In genomic region chr20:62927128-62927705, GRCh38 we compare ENCODE assay signal across 8 cellular contexts. TPM values are rescaled to one million over a fixed set of nuclear protein-coding genes. Genes with fewer than 3 reads are reported as not detected.
DNase-seq lines count a peak whose midpoint lies in the region; ATAC-seq and TF ChIP-seq lines count a peak whose summit lies in the region.

No MANE protein-coding gene starts in this region.

- H3K9me3 Mint-ChIP-seq in natural killer cell = no peaks in the 10 kb centered on the region

- no peak overlapping the region for H2AFZ ChIP-seq in Karpas-422 (ENCODE audit: low read length)

- peak overlapping the region; percentile 87 for H3K4me3 ChIP-seq in AG10803 (ENCODE audit: low read length)
- peak overlapping the region; percentile 97 for H3K4me3 ChIP-seq in Karpas-422 (ENCODE audit: low read length)
- H3K4me3 ChIP-seq in colonic mucosa = peak overlapping the region; percentile 98

- H3K4me2 ChIP-seq in Karpas-422 (ENCODE audit: low read depth, low read length, poor library complexity, severe bottlenecking) = peak overlapping the region; percentile 94

- TF ChIP-seq CTCF in AG10803 (conservative IDR thresholded peaks at IDR 0.05; ENCODE audit: low read length) = no peak
- TF ChIP-seq CTCF in colonic mucosa (IDR thresholded peaks at IDR 0.05) = no peak
- TF ChIP-seq CTCF in natural killer cell (IDR thresholded peaks at IDR 0.05) = no peak
- TF ChIP-seq CTCF in foreskin keratinocyte (conservative IDR thresholded peaks at IDR 0.05) = no peak

- H3K27me3 ChIP-seq in Karpas-422 (ENCODE audit: low read length) (no peaks in the 10 kb centered on the region), colonic mucosa (no peaks in the 10 kb centered on the region), foreskin keratinocyte (no peaks in the 10 kb centered on the region)

- H3K27me3 Mint-ChIP-seq in natural killer cell (ENCODE audit: low read depth in 2 of 2) = no peaks in the 10 kb centered on the region

- H3K36me3 Mint-ChIP-seq in natural killer cell = no peaks in the 10 kb centered on the region

- peaks cover 30% of the 10 kb centered on the region for H4K20me1 ChIP-seq in Karpas-422 (ENCODE audit: insufficient read depth, low read depth, low read length)

- intact Hi-C loops in colonic mucosa (cut with DNase I) = no loop called here
- intact Hi-C loops in natural killer cell (cut with micrococcal nuclease) = loop anchor here (2.0 to 5.0 kb wide), 2 partner anchors 26 to 65 kb away; partner anchors contain the start of gene TCFL5

- H3K79me2 ChIP-seq in Karpas-422 (ENCODE audit: low read length) = peaks cover 94% of the 10 kb centered on the region

- H3K4me1 ChIP-seq in Karpas-422 (ENCODE audit: low read length) (peaks cover 80% of the 10 kb centered on the region), colonic mucosa (peaks cover 41% of the 10 kb centered on the region), foreskin keratinocyte (peaks cover 11% of the 10 kb centered on the region)

- DNase-seq in AG10803 (ENCODE audit: low read depth) (no peak), Karpas-422 (no peak), colonic mucosa (no peak), natural killer cell (no peak), NCI-H146 treated with DMSO at 0.1 percent for 48 hours (lab: John Stamatoyannopoulos, UW; ENCODE audit: unreplicated experiment) (no peak), foreskin keratinocyte (no peak)
- DNase-seq in stimulated activated CD4-positive, alpha-beta T cell treated with anti-CD3 and anti-CD28 coated beads, Interleukin-4, amount 100 ng/mL, for 4 hours = no peak
- no peak for DNase-seq in activated CD8-positive, alpha-beta memory T cell treated with anti-CD3 and anti-CD28 coated beads for 24 hours

- H3K27ac Mint-ChIP-seq in natural killer cell = peak overlapping the region; percentile 90 to 95

- H3K9me3 ChIP-seq in Karpas-422 (ENCODE audit: low read length) = no peaks in the 10 kb centered on the region
- no peaks in the 10 kb centered on the region for H3K9me3 ChIP-seq in colonic mucosa

- H3K9me2 ChIP-seq in Karpas-422 (replicated peaks; ENCODE audit: insufficient read depth, low read length) = no peaks in the 10 kb centered on the region

- peak overlapping the region; percentile 62; the same call in 1 of the 2 replicates for H3K27ac ChIP-seq in Karpas-422 (ENCODE audit: low read length)
- peak overlapping the region; percentile 97 for H3K27ac ChIP-seq in colonic mucosa
- no peak overlapping the region for H3K27ac ChIP-seq in foreskin keratinocyte

- H3K36me3 ChIP-seq in Karpas-422 (ENCODE audit: insufficient read depth, low read length) (no peaks in the 10 kb centered on the region), colonic mucosa (no peaks in the 10 kb centered on the region)

- H3K4me1 Mint-ChIP-seq in natural killer cell = peaks cover 50 to 64% of the 10 kb centered on the region in 2 donors

- peak overlapping the region; percentile 94 for H3K4me3 Mint-ChIP-seq in natural killer cell

- no peak for ATAC-seq in natural killer cell
- ATAC-seq in foreskin keratinocyte = no peak

- H3K9ac ChIP-seq in Karpas-422 (ENCODE audit: low read length) (peak overlapping the region; percentile 99), colonic mucosa (ENCODE audit: low read depth in 2 of 2, low read length in 2 of 2) (peak overlapping the region; percentile 88 to 97)

RNA-seq across cellular contexts. Expression of gene DIDO1, which starts 0.9 kb away (rescaled TPM):
- total RNA-seq in Karpas-422 (2014; rRNA removed; shearing (Covaris generic); ENCODE audit: low replicate concordance) = 35.4 and 43.4 TPM in 2 replicates
- total RNA-seq in colonic mucosa = 10 to 100 TPM; 41.4 to 50.4 TPM
- 100 to 1,000 TPM in 1 of 3 donors, 10 to 100 TPM in 2; 79.5 to 116 (median 83.4) TPM for total RNA-seq in natural killer cell
- 34.0 and 34.2 TPM in 2 replicates for total RNA-seq in foreskin keratinocyte
- 11.0 and 12.3 TPM in 2 replicates for polyA plus RNA-seq in foreskin keratinocyte

RNA-seq across cellular contexts. Expression of gene GID8, which starts 10.7 kb away (rescaled TPM):
- total RNA-seq in Karpas-422 (2014; rRNA removed; shearing (Covaris generic); ENCODE audit: low replicate concordance) = 31.3 and 48.2 TPM in 2 replicates
- total RNA-seq in colonic mucosa (10 to 100 TPM; 37.3 to 40.4 TPM), natural killer cell (10 to 100 TPM; 45.1 to 60.1 (median 53.1) TPM), foreskin keratinocyte (25.5 and 26.9 TPM in 2 replicates)
- polyA plus RNA-seq in foreskin keratinocyte = 16.2 and 18.2 TPM in 2 replicates

RNA-seq across cellular contexts. Expression of gene SLC17A9, which starts 25.3 kb away (rescaled TPM):
- total RNA-seq in Karpas-422 (2014; rRNA removed; shearing (Covaris generic); ENCODE audit: low replicate concordance) = 15.9 and 22.1 TPM in 2 replicates
- 10 to 100 TPM; 23.1 to 54.7 TPM for total RNA-seq in colonic mucosa
- total RNA-seq in natural killer cell = 10 to 100 TPM; 22.3 to 24.0 (median 23.8) TPM
- total RNA-seq in foreskin keratinocyte = 0.25 and 0.34 TPM in 2 replicates
- polyA plus RNA-seq in foreskin keratinocyte = 0.29 and 0.33 TPM in 2 replicates

Comparison
In these comparisons a context has a peak if more than half of its experiments do, and no peak if none do; other contexts are left out.
1. RNA of gene SLC17A9, which starts 25.3 kb away (total RNA-seq): 23.1 to 54.7 TPM in colonic mucosa, 22.3 to 24.0 TPM in natural killer cell and 15.9 to 22.1 TPM in Karpas-422; 0.25 to 0.34 TPM in foreskin keratinocyte; every median in the first group is over 10 times any median in the second.
2. Peak in every context shown above with its lines, with median percentiles within 50 percentile points of each other: H3K4me3 ChIP-seq.